ENCODE assay signal across 18 cellular contexts in genomic region chr2:49042510-49042909, GRCh38.
A peak's percentile ranks its signal among the peaks of the same experiment; 100 is the strongest.
DNase-seq lines count a peak whose midpoint lies in the region; ATAC-seq, FAIRE-seq and TF ChIP-seq lines count a peak whose summit lies in the region.
"Had no signal": no experiment of that assay in that cellular context is flagged by ENCODE, and none has a peak within 500 bp of the region (broad histone marks: within the 10 kb centered on the region; RNA-seq: fewer than 3 reads in every experiment).

No MANE protein-coding gene starts in this region.

- H2AFZ ChIP-seq in GM12878 (ENCODE audit: control insufficient read depth, low read depth, low read length), result no peak overlapping the region

- H3K4me2 ChIP-seq in GM12878 (ENCODE audit: control insufficient read depth, insufficient read depth), result no peak overlapping the region
- H3K4me2 ChIP-seq: BLaER1 had no signal

- ATAC-seq in GM19452 (IDR thresholded peaks at IDR 0.05; ENCODE audit: unreplicated experiment) (peak; percentile 38), HG02870 (IDR thresholded peaks at IDR 0.05; ENCODE audit: unreplicated experiment) (peak; percentile 87), GM12878 (peak; percentile 43; the same call in 2 of the 3 replicates), GM21717 (IDR thresholded peaks at IDR 0.05; ENCODE audit: unreplicated experiment) (no peak), HG02588 (IDR thresholded peaks at IDR 0.05; ENCODE audit: unreplicated experiment) (no peak)
- ATAC-seq: Right ventricle myocardium inferior had no signal

- H3K36me3 ChIP-seq in GM12878 (ENCODE audit: control insufficient read depth in 2 of 2, insufficient read depth in 2 of 2, low read length in 1 of 2), result no peaks in the 10 kb centered on the region
- H3K36me3 ChIP-seq: BLaER1, MG63, SJSA1 had no signal

- no peaks in the 10 kb centered on the region for H3K4me1 ChIP-seq in GM12878 (ENCODE audit: control insufficient read depth, insufficient read depth, low read length)
- H3K4me1 ChIP-seq: Caco-2, SJSA1 had no signal

- no peaks in the 10 kb centered on the region for H3K79me2 ChIP-seq in GM12878 (ENCODE audit: control insufficient read depth, insufficient read depth, low read length)

- intact Hi-C loops in GM12878 (cut with micrococcal nuclease; ENCODE audit: unreplicated experiment) (no loop called here), head of caudate nucleus (cut with DNase I) (no loop called here)

- in situ Hi-C loops in GM12878 (cut with MboI), result no loop called here

- no peak for TF ChIP-seq RAD21 in GM12878 (IDR thresholded peaks at IDR 0.05; ENCODE audit: insufficient read depth, low read depth, low read length)

- 0% methylated on average over 1 of the region's 1 CpG for WGBS in GM12878 (ENCODE audit: insufficient coverage, insufficient replicate concordance, low lambda C conversion rate, missing lambda C conversion rate)

- CTCF ChIA-PET in GM12878 (lab: Yijun Ruan, JAX), result no interaction called here

- no peak for TF ChIP-seq CTCF in GM12878 (IDR thresholded peaks at IDR 0.05 in 2 of 3, conservative IDR thresholded peaks at IDR 0.05 in 1 of 3; ENCODE audit: control insufficient read depth in 2 of 3, extremely low read depth in 1 of 3, insufficient read depth in 1 of 3, low read depth in 3 of 3, low read length in 3 of 3)

- no peak overlapping the region for H3K9ac ChIP-seq in GM12878 (ENCODE audit: control insufficient read depth, insufficient read depth, low read length)
- H3K9ac ChIP-seq: BLaER1 had no signal

- no peaks in the 10 kb centered on the region for H4K20me1 ChIP-seq in GM12878 (ENCODE audit: control insufficient read depth, insufficient read depth)
- H4K20me1 ChIP-seq: BLaER1 had no signal

- SMC1A ChIA-PET in GM12878 (lab: Charles Lee; ENCODE audit: uncharacterized antibody, unreplicated experiment), result interaction anchor here (1.0 kb wide), 1 partner anchor 57 kb away, joined by 3 read pairs; no protein-coding TSS in a partner anchor

- no peaks in the 10 kb centered on the region for H3K27me3 ChIP-seq in GM12878 (replicated peaks in 1 of 2; ENCODE audit: control insufficient read depth in 2 of 2, insufficient read depth in 2 of 2, low read length in 1 of 2)
- H3K27me3 ChIP-seq: BLaER1, MG63, SJSA1 had no signal

- no peaks in the 10 kb centered on the region for H3K9me3 ChIP-seq in GM12878 (replicated peaks; ENCODE audit: control insufficient read depth, insufficient read depth, low read length)
- H3K9me3 ChIP-seq: BLaER1, MG63, SJSA1 had no signal

- no TSS peak for BruUV-seq in GM12878 (replicated peaks; lab: Mats Ljungman, UMichigan)

- POLR2A ChIA-PET in GM12878 (lab: Charles Lee), result no interaction called here

- no peak for TF ChIP-seq POLR2A in GM12878 (IDR thresholded peaks at IDR 0.05; ENCODE audit: low read depth, low read length)

- no peak for TF ChIP-seq EP300 in GM12878 (IDR thresholded peaks at IDR 0.05; ENCODE audit: borderline replicate concordance in 1 of 2, control insufficient read depth in 1 of 2, low read depth in 2 of 2, low read length in 2 of 2)

- H3K4me3 ChIP-seq in GM12878, result no peak overlapping the region
- H3K4me3 ChIP-seq: BLaER1, MG63, SJSA1 had no signal

- no peak for FAIRE-seq in GM12878 (lab: Jason Lieb, UNC)
- FAIRE-seq: H1 had no signal

- DNase-seq in GM12878 (ENCODE audit: low read depth, low spot score) (no peak), NCI-H526 treated with DMSO at 0.1 percent for 48 hours (lab: John Stamatoyannopoulos, UW) (no peak), head of caudate nucleus (no peak)
- DNase-seq: Caco-2; CD4-positive, alpha-beta memory T cell; DMS 273 treated with DMSO at 0.1 percent for 48 hours; MG63; NCI-H1694 treated with DMSO at 0.1 percent for 48 hours; NCI-H2081 treated with DMSO at 0.1 percent for 48 hours; NCI-H446 had no signal

- H3K27ac ChIP-seq in GM12878 (ENCODE audit: control insufficient read depth, insufficient read depth), result no peak overlapping the region
- H3K27ac ChIP-seq: BLaER1, SJSA1 had no signal

- RAD21 ChIA-PET in GM12878 (lab: Charles Lee; ENCODE audit: unreplicated experiment), result no interaction called here

TF ChIP-seq in GM12878, 131 proteins besides CTCF, POLR2A, EP300 and RAD21:
- no peak for TF ChIP-seq BCL3 (IDR thresholded peaks at IDR 0.05; ENCODE audit: borderline replicate concordance, insufficient read depth, low read depth, low read length, poor library complexity, severe bottlenecking)
- no peak for TF ChIP-seq ZBTB11 (CRISPR knock-in tag; IDR thresholded peaks at IDR 0.05)
- TF ChIP-seq ZBTB33 (IDR thresholded peaks at IDR 0.05), result no peak
- TF ChIP-seq TBL1XR1 (IDR thresholded peaks at IDR 0.05; ENCODE audit: low read depth, low read length), result no peak
- no peak for TF ChIP-seq RELB (IDR thresholded peaks at IDR 0.05; ENCODE audit: low read depth)
- TF ChIP-seq IRF4 (IDR thresholded peaks at IDR 0.05; ENCODE audit: low read depth, low read length), result no peak

Comparison
In these comparisons a context has a peak if more than half of its experiments do, and no peak if none do; other contexts are left out.
1. ATAC-seq: peak in GM19452 (single experiment), HG02870 (single experiment) and GM12878 (single experiment); none in GM21717 (single experiment) and HG02588 (single experiment).